Comparison of ENCODE assay signal across 11 cellular contexts in genomic region chr1:9827558-9828185, GRCh38. TPM values are rescaled to one million over a fixed set of nuclear protein-coding genes. Genes with fewer than 3 reads are reported as not detected.
DNase-seq lines count a peak whose midpoint lies in the region; ATAC-seq, FAIRE-seq and TF ChIP-seq lines count a peak whose summit lies in the region.
"Had no signal": no experiment of that assay in that cellular context is flagged by ENCODE, and none has a peak within 500 bp of the region (broad histone marks: within the 10 kb centered on the region; RNA-seq: fewer than 3 reads in every experiment).

No MANE protein-coding gene starts in this region.

- H3K4me2 ChIP-seq in IMR-90 (ENCODE audit: low read depth, low read length) (no peak overlapping the region), K562 (ENCODE audit: insufficient read depth, low read length) (peak overlapping the region; percentile 44; the same call in 1 of the 2 replicates), neural progenitor cell (no peak overlapping the region)
- H3K4me2 ChIP-seq: A549 had no signal

- peak; percentile 32 for FAIRE-seq in K562 (lab: Jason Lieb, UNC)
- FAIRE-seq: A549 had no signal

- no peak overlapping the region for H3K4me3 Mint-ChIP-seq in neural progenitor cell

- intact Hi-C loops in IMR-90 (cut with micrococcal nuclease) (no loop called here), K562 (cut with micrococcal nuclease) (no loop called here)

- dilution Hi-C loops in IMR-90 (cut with HindIII; ENCODE audit: low sequenced_read_pairs, unreplicated experiment), result no loop called here

- no peak overlapping the region for H3K27ac Mint-ChIP-seq in neural progenitor cell

- H3K79me1 ChIP-seq in IMR-90 (ENCODE audit: low read depth in 1 of 2, low read length in 2 of 2), result peaks cover 6% of the 10 kb centered on the region in 2 experiments; a peak in 3 of 4 replicates

- POLR2A ChIA-PET in IMR-90 (lab: Charles Lee; ENCODE audit: unreplicated experiment), result no interaction called here
- POLR2A ChIA-PET in K562 (lab: Yijun Ruan, JAX), result interaction anchor here (0.6 to 1.3 kb wide), 8 partner anchors 13 to 1021 kb away, joined by 3 to 4 read pairs (median 3); no protein-coding TSS in a partner anchor

- H4K5ac ChIP-seq in IMR-90 (ENCODE audit: low read depth, low read length), result no peak overlapping the region

- H3K9ac ChIP-seq in IMR-90 (ENCODE audit: low read depth, low read length) (no peak overlapping the region), K562 (ENCODE audit: insufficient read depth in 1 of 2, low read depth in 2 of 2, low read length in 2 of 2) (peak overlapping the region in 1 of 2 experiments; percentile 83; a peak in 3 of 4 replicates), neural progenitor cell (no peak overlapping the region)

- H3K9me3 ChIP-seq in IMR-90 (ENCODE audit: control insufficient read depth, insufficient read depth, low read length), result no peaks in the 10 kb centered on the region
- H3K9me3 ChIP-seq in K562 (replicated peaks; ENCODE audit: control insufficient read depth, insufficient read depth, low read depth, low read length), result no peaks in the 10 kb centered on the region
- no peaks in the 10 kb centered on the region for H3K9me3 ChIP-seq in neural progenitor cell (ENCODE audit: low read depth)
- H3K9me3 ChIP-seq: A549, esophagus squamous epithelium had no signal

- in situ Hi-C loops in IMR-90 (cut with MboI; ENCODE audit: low sequenced_read_pairs), result no loop called here
- in situ Hi-C loops in K562 (cut with MboI), result no loop called here

- H3K27me3 ChIP-seq in IMR-90 (ENCODE audit: control insufficient read depth, insufficient read depth, low read length) (peaks cover 4% of the 10 kb centered on the region; the same call in 1 of the 2 replicates), K562 (ENCODE audit: control insufficient read depth in 2 of 2, insufficient read depth in 2 of 2, low read length in 2 of 2) (peaks cover 12 to 49% of the 10 kb centered on the region in 2 experiments; a peak in 4 of 5 replicates), neural progenitor cell (peaks cover 13% of the 10 kb centered on the region)
- H3K27me3 ChIP-seq: esophagus squamous epithelium had no signal

- BruUV-seq in IMR-90 (replicated peaks; lab: Mats Ljungman, UMichigan), result no TSS peak
- BruUV-seq in K562 (replicated peaks; lab: Mats Ljungman, UMichigan), result no TSS peak

- TF ChIP-seq CTCF in IMR-90 (conservative IDR thresholded peaks at IDR 0.05; ENCODE audit: low read depth, low read length) (0 out of 2 replicates have a peak, but pooled peaks have one; percentile 14), K562 (IDR thresholded peaks at IDR 0.05 in 2 of 3, conservative IDR thresholded peaks at IDR 0.05 in 1 of 3; ENCODE audit: insufficient read depth in 2 of 3, low read depth in 1 of 3, low read length in 3 of 3) (peak; percentile 41 to 60 (median 51); a peak in 5 of 6 replicates), neural progenitor cell (IDR thresholded peaks at IDR 0.05) (peak; percentile 49)

- H3K36me3 ChIP-seq in IMR-90 (ENCODE audit: control insufficient read depth, insufficient read depth, low read length) (no peaks in the 10 kb centered on the region), K562 (ENCODE audit: control insufficient read depth, insufficient read depth, low read length) (no peaks in the 10 kb centered on the region), neural progenitor cell (no peaks in the 10 kb centered on the region)
- H3K36me3 ChIP-seq: esophagus squamous epithelium had no signal

- no peak overlapping the region for H3K14ac ChIP-seq in IMR-90 (replicated peaks; ENCODE audit: low read depth, low read length)

- H3K23ac ChIP-seq in IMR-90 (ENCODE audit: low read depth, low read length), result no peak overlapping the region

- H2AFZ ChIP-seq in IMR-90 (replicated peaks; ENCODE audit: low read length, poor library complexity) (no peak overlapping the region), K562 (ENCODE audit: low read depth, low read length) (peak overlapping the region; percentile 77), neural progenitor cell (replicated peaks) (no peak overlapping the region)

- no peak overlapping the region for H2BK15ac ChIP-seq in IMR-90 (ENCODE audit: low read depth, low read length)

- H2AK5ac ChIP-seq in IMR-90 (ENCODE audit: low read depth, low read length), result no peak overlapping the region

- H3K18ac ChIP-seq in IMR-90 (ENCODE audit: low read depth, low read length), result no peak overlapping the region

- 0 out of 2 replicates have a peak, but pooled peaks cover 2% of the 10 kb centered on the region for H3K4me1 ChIP-seq in IMR-90 (ENCODE audit: control insufficient read depth, insufficient read depth, low read length)
- H3K4me1 ChIP-seq in K562 (replicated peaks in 1 of 2; ENCODE audit: control insufficient read depth in 2 of 2, insufficient read depth in 2 of 2, low read length in 2 of 2), result peaks cover 11 to 27% of the 10 kb centered on the region in 2 experiments
- H3K4me1 ChIP-seq in neural progenitor cell, result peaks cover 17% of the 10 kb centered on the region

- H3K36me3 Mint-ChIP-seq in neural progenitor cell, result no peaks in the 10 kb centered on the region

- H2BK120ac ChIP-seq in IMR-90 (ENCODE audit: low read depth, low read length), result no peak overlapping the region

- no peak for TF ChIP-seq EP300 in K562 (IDR thresholded peaks at IDR 0.05; ENCODE audit: low read length)

- peaks cover 5% of the 10 kb centered on the region; the same call in 1 of the 2 replicates for H4K20me1 ChIP-seq in IMR-90 (ENCODE audit: insufficient read depth, low read length)
- peaks cover 1% of the 10 kb centered on the region; the same call in 1 of the 2 replicates for H4K20me1 ChIP-seq in K562 (replicated peaks; ENCODE audit: control insufficient read depth, insufficient read depth, low read length)
- H4K20me1 ChIP-seq in neural progenitor cell (ENCODE audit: low read depth), result peaks cover 5% of the 10 kb centered on the region

- H3K9me3 Mint-ChIP-seq in neural progenitor cell, result no peaks in the 10 kb centered on the region

- H2BK20ac ChIP-seq in IMR-90 (ENCODE audit: low read depth, low read length), result no peak overlapping the region

- TF ChIP-seq POLR2A in IMR-90 (IDR thresholded peaks at IDR 0.05; ENCODE audit: low read depth, low read length), result no peak
- no peak for TF ChIP-seq POLR2A in K562 (conservative IDR thresholded peaks at IDR 0.05)

- CTCF ChIA-PET in IMR-90 (lab: Yijun Ruan, JAX) (no interaction called here), K562 (lab: Yijun Ruan, JAX; ENCODE audit: low intra/inter-chr PET ratio) (no interaction called here)

- TF ChIP-seq RAD21 in IMR-90 (IDR thresholded peaks at IDR 0.05; ENCODE audit: low read length) (no peak), K562 (CRISPR knock-in tag; conservative IDR thresholded peaks at IDR 0.05 in 1 of 2, IDR thresholded peaks at IDR 0.05 in 1 of 2) (no peak)

- H3K56ac ChIP-seq in IMR-90 (ENCODE audit: extremely low read depth, insufficient read depth, low read length), result no peak overlapping the region

- H3K79me2 ChIP-seq in K562 (ENCODE audit: control insufficient read depth, insufficient read depth, low read length), result peaks cover 5% of the 10 kb centered on the region
- peaks cover 8% of the 10 kb centered on the region for H3K79me2 ChIP-seq in neural progenitor cell (ENCODE audit: low read depth)

- H4K8ac ChIP-seq in IMR-90 (ENCODE audit: low read depth in 2 of 2, low read length in 2 of 2), result no peak overlapping the region

- ATAC-seq in IMR-90 (ENCODE audit: low read depth) (no peak), K562 (peak; percentile 43), HG02852 (IDR thresholded peaks at IDR 0.05; ENCODE audit: unreplicated experiment) (no peak)
- ATAC-seq: A549 had no signal

- DNase-seq in NCI-H2029 (lab: John Stamatoyannopoulos, UW) (peak; percentile 37), NCI-H2029 treated with DMSO at 0.1 percent for 48 hours (lab: John Stamatoyannopoulos, UW) (no peak), IMR-90 (no peak), K562 (ENCODE audit: extremely low read depth in 1 of 4, low spot score in 3 of 4) (peak; percentile 56 to 61 (median 57)), neural progenitor cell (ENCODE audit: low spot score) (no peak), NCI-H526 treated with DMSO at 0.1 percent for 48 hours (lab: John Stamatoyannopoulos, UW) (no peak), NCI-H1694 (lab: John Stamatoyannopoulos, UW) (no peak)
- DNase-seq: esophagus squamous epithelium had no signal

- H4K91ac ChIP-seq in IMR-90 (ENCODE audit: insufficient read depth, low read depth, low read length), result no peak overlapping the region

- peaks cover 10% of the 10 kb centered on the region for H3K27me3 Mint-ChIP-seq in neural progenitor cell (ENCODE audit: insufficient read depth, low read depth)

- H3K27ac ChIP-seq in IMR-90 (ENCODE audit: insufficient read depth, low read length) (no peak overlapping the region), K562 (ENCODE audit: extremely low read depth, low read depth, low read length) (no peak overlapping the region), neural progenitor cell (no peak overlapping the region)
- H3K27ac ChIP-seq: HL-60 had no signal

- H3K9me1 ChIP-seq in IMR-90 (ENCODE audit: insufficient read depth, low read length) (peaks cover 7% of the 10 kb centered on the region; the same call in 1 of the 2 replicates), K562 (ENCODE audit: control insufficient read depth, insufficient read depth, low read length) (no peaks in the 10 kb centered on the region)

- peaks cover 28% of the 10 kb centered on the region for H3K4me1 Mint-ChIP-seq in neural progenitor cell

- no peak overlapping the region for H3K4ac ChIP-seq in IMR-90 (ENCODE audit: low read depth, low read length)

- H3K4me3 ChIP-seq in IMR-90 (ENCODE audit: insufficient read depth, low read depth, low read length) (no peak overlapping the region), K562 (no peak overlapping the region), neural progenitor cell (no peak overlapping the region)
- H3K4me3 ChIP-seq: A549, esophagus squamous epithelium had no signal

- peaks cover 43% of the 10 kb centered on the region for H3F3A ChIP-seq in neural progenitor cell (ENCODE audit: low read depth)

- 84% methylated on average over 14 of the region's 24 CpGs; no CpG with 5 or more reads in 1 of the 2 experiments for WGBS in IMR-90 (ENCODE audit: extremely low coverage in 2 of 2, insufficient read length in 1 of 2), 2 experiments
- 7% methylated on average over 24 of the region's 24 CpGs for WGBS in K562 (ENCODE audit: insufficient coverage, low coverage, missing lambda C conversion rate)

- H2BK5ac ChIP-seq in IMR-90 (ENCODE audit: low read depth, low read length, poor library complexity, severe bottlenecking), result no peak overlapping the region

- H2AK9ac ChIP-seq in IMR-90 (replicated peaks; ENCODE audit: low read depth, low read length, poor library complexity), result peak overlapping the region; percentile 23

RNA-seq across cellular contexts. Expression of gene CLSTN1, which starts 3.9 kb away (rescaled TPM):
- total RNA-seq in IMR-90 (2012; rRNA removed) (30.1 and 31.9 TPM in 2 replicates), K562 (2014; rRNA removed) (13.9 and 19.7 TPM in 2 replicates), K562 (2014; rRNA removed; fragmentation: Illumina TruSeq; extraction: Trizol) (8.6 and 10.0 TPM in 2 replicates), K562 (2015; rRNA removed; fragmentation: Illumina TruSeq; extraction: Trizol) (13.3 and 13.5 TPM in 2 replicates), K562 (2021) (32.5 TPM in 2 replicates), neural progenitor cell (ENCODE audit: low replicate concordance) (75.4 and 112 TPM in 2 replicates)
- polyA plus RNA-seq in IMR-90 (2012; rRNA removed) (55.0 and 72.2 TPM in 2 replicates), K562 (2011; rRNA removed) (3.7 and 6.1 TPM in 2 replicates), K562 (2014; fragmentation: Illumina TruSeq; extraction: Trizol) (23.9 and 26.8 TPM in 2 replicates), K562 (2014; fragmentation: Nextera tagmentation; extraction: Ambion mirVana) (1 to 10 TPM; 1.1 to 1.6 TPM), K562 (2014; rRNA removed) (12.5 and 13.8 TPM in 2 replicates)
- polyA plus RNA-seq in IMR-90 (2012; cell fraction: cytosol; rRNA removed), result 61.7 and 74.8 TPM in 2 replicates
- polyA plus RNA-seq in IMR-90 (2012; cell fraction: nucleus; rRNA removed; ENCODE audit: low replicate concordance), result 63.4 and 67.9 TPM in 2 replicates
- total RNA-seq in K562 (2011; cell fraction: chromatin; rRNA removed; ENCODE audit: low replicate concordance), result 28.6 and 38.8 TPM in 2 replicates
- total RNA-seq in K562 (2011; cell fraction: nucleolus; rRNA removed), result 33.0 and 36.4 TPM in 2 replicates
- total RNA-seq in K562 (2011; cell fraction: nucleoplasm; rRNA removed), result 31.8 and 34.3 TPM in 2 replicates
- 4.9 and 6.7 TPM in 2 replicates for polyA plus RNA-seq in K562 (2011; cell fraction: cytosol; rRNA removed)
- polyA plus RNA-seq in K562 (2011; cell fraction: nucleus; rRNA removed), result 8.9 and 10.5 TPM in 2 replicates
- 28.2 and 42.9 TPM in 2 replicates for polyA plus RNA-seq in K562 (2012)
- 5.4 and 5.5 TPM in 2 replicates for polyA minus RNA-seq in K562 (2011; rRNA and poly(A)+ RNA removed)
- 11.1 and 17.9 TPM in 2 replicates for polyA minus RNA-seq in K562 (2011; cell fraction: cytosol; rRNA and poly(A)+ RNA removed)
- polyA minus RNA-seq in K562 (2011; cell fraction: nucleus; rRNA and poly(A)+ RNA removed), result 2.8 and 4.9 TPM in 2 replicates

Comparison
In these comparisons a context has a peak if more than half of its experiments do, and no peak if none do; other contexts are left out.
1. DNase-seq: peak in NCI-H2029 (single experiment) and K562 (4 of 4); none in NCI-H2029 treated with DMSO at 0.1 percent for 48 hours (single experiment), IMR-90 (single experiment), neural progenitor cell (single experiment), NCI-H526 treated with DMSO at 0.1 percent for 48 hours (single experiment) and NCI-H1694 (single experiment).
2. Peak in every context shown above with its lines, with median percentiles within 50 percentile points of each other: CTCF ChIP-seq.